In genomic region chr5:91141642-91142041, GRCh38 we compare ENCODE assay signal across 21 cellular contexts.
"Had no signal": no experiment of that assay in that cellular context is flagged by ENCODE, and none has a peak within 500 bp of the region (broad histone marks: within the 10 kb centered on the region; RNA-seq: fewer than 3 reads in every experiment).

No MANE protein-coding gene starts in this region.

- H3K9me3 ChIP-seq: body of pancreas, testis had no signal

- H2AFZ ChIP-seq: hepatocyte had no signal

- H3K79me2 ChIP-seq: hepatocyte had no signal

- H3K27me3 Mint-ChIP-seq: activated naive CD4-positive, alpha-beta T cell treated with anti-CD3 and anti-CD28 coated beads, Interleukin-2, amount 10 ng/mL, durations not matched to agents 7 days and 5 days; naive B cell had no signal

- ATAC-seq: activated CD8-positive, alpha-beta memory T cell treated with anti-CD3 and anti-CD28 coated beads, Interleukin-2, amount 10 ng/mL, durations not matched to agents 7 days and 5 days; body of pancreas; foreskin keratinocyte; T-helper 17 cell had no signal

- DNase-seq: activated CD4-positive, alpha-beta memory T cell treated with anti-CD3 and anti-CD28 coated beads for 36 hours; activated CD4-positive, alpha-beta T cell treated with anti-CD3 and anti-CD28 coated beads for 4 hours; activated CD4-positive, CD25-positive, alpha-beta regulatory T cell; activated CD8-positive, alpha-beta memory T cell treated with anti-CD3 and anti-CD28 coated beads, Interleukin-2, amount 10 ng/mL, durations not matched to agents 7 days and 5 days; activated effector memory CD4-positive, alpha-beta T cell treated with anti-CD3 and anti-CD28 coated beads, Interleukin-2, amount 50 U/mL, for 16 hours; activated naive CD4-positive, alpha-beta T cell treated with anti-CD3 and anti-CD28 coated beads, Interleukin-2, amount 10 ng/mL, durations not matched to agents 7 days and 5 days; activated T-cell treated with anti-CD3 and anti-CD28 coated beads for 4 hours; anterior cingulate cortex; body of pancreas; effector CD4-positive, alpha-beta T cell; foreskin keratinocyte; glutamatergic neuron; naive B cell; posterior cingulate gyrus; stimulated activated CD4-positive, alpha-beta T cell treated with anti-CD3 and anti-CD28 coated beads, Interleukin-2, amount 100 ng/mL, for 48 hours; stimulated activated CD8-positive, alpha-beta memory T cell treated with anti-CD3 and anti-CD28 coated beads, Interleukin-4, amount 100 ng/mL, for 48 hours; stimulated activated naive CD4-positive, alpha-beta T cell; T-helper 17 cell; testis had no signal

- H3K4me3 Mint-ChIP-seq: activated CD4-positive, alpha-beta memory T cell treated with anti-CD3 and anti-CD28 coated beads for 36 hours; activated CD8-positive, alpha-beta memory T cell treated with anti-CD3 and anti-CD28 coated beads, Interleukin-2, amount 10 ng/mL, durations not matched to agents 7 days and 5 days; activated naive CD4-positive, alpha-beta T cell treated with anti-CD3 and anti-CD28 coated beads, Interleukin-2, amount 10 ng/mL, durations not matched to agents 7 days and 5 days; memory B cell; naive B cell; T-helper 17 cell had no signal

- H3K36me3 Mint-ChIP-seq: activated CD4-positive, alpha-beta memory T cell treated with anti-CD3 and anti-CD28 coated beads for 36 hours; activated naive CD4-positive, alpha-beta T cell treated with anti-CD3 and anti-CD28 coated beads, Interleukin-2, amount 10 ng/mL, durations not matched to agents 7 days and 5 days; memory B cell; naive B cell had no signal

- H3K27ac Mint-ChIP-seq: activated CD4-positive, alpha-beta memory T cell treated with anti-CD3 and anti-CD28 coated beads for 36 hours; activated CD8-positive, alpha-beta memory T cell treated with anti-CD3 and anti-CD28 coated beads, Interleukin-2, amount 10 ng/mL, durations not matched to agents 7 days and 5 days; activated naive CD4-positive, alpha-beta T cell treated with anti-CD3 and anti-CD28 coated beads, Interleukin-2, amount 10 ng/mL, durations not matched to agents 7 days and 5 days; memory B cell; T-helper 17 cell had no signal

- H3K27me3 ChIP-seq: body of pancreas, foreskin keratinocyte, hepatocyte, testis had no signal

- H3K27ac ChIP-seq: body of pancreas, foreskin keratinocyte, hepatocyte, testis had no signal

- H3K9me3 Mint-ChIP-seq: activated CD4-positive, alpha-beta memory T cell treated with anti-CD3 and anti-CD28 coated beads for 36 hours; activated naive CD4-positive, alpha-beta T cell treated with anti-CD3 and anti-CD28 coated beads, Interleukin-2, amount 10 ng/mL, durations not matched to agents 7 days and 5 days; memory B cell; naive B cell had no signal

- H3K4me1 Mint-ChIP-seq: memory B cell, naive B cell, T-helper 17 cell had no signal

- H3K4me2 ChIP-seq: hepatocyte had no signal

- H3K4me3 ChIP-seq: body of pancreas, hepatocyte, testis had no signal
